ENCODE assay signal across 32 cellular contexts in the genomic region with DNA sequence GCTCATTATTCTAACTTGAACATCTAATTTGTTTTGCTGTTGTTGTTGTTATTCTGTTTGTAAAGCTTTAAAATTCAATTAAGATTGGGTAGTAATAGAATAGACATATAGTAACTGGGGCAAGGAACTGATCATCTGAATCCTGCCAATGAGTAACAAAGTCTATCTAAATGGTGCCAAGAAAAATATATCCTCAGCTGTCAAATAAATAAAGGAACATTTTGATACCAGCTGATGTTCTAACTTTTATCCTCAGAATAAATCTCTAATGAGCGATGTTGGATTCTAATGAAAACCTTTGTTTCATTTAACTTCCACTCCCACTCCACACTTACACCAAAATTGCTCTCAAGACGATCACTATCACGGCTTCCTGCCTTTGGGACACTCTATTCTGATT.
"Had no signal": no experiment of that assay in that cellular context is flagged by ENCODE, and none has a peak within 500 bp of the region (broad histone marks: within the 10 kb centered on the region; RNA-seq: fewer than 3 reads in every experiment).

No MANE protein-coding gene starts in this region.

- H3K4me1 Mint-ChIP-seq: activated CD4-positive, alpha-beta T cell treated with anti-CD3 and anti-CD28 coated beads, Interleukin-2, amount 10 ng/mL, durations not matched to agents 24 days and 14 days; activated naive CD4-positive, alpha-beta T cell treated with anti-CD3 and anti-CD28 coated beads, Interleukin-2, amount 50 U/mL, for 24 hours; activated naive CD8-positive, alpha-beta T cell treated with anti-CD3 and anti-CD28 coated beads, Interleukin-2, amount 10 ng/mL, durations not matched to agents 7 days and 5 days had no signal

- H3K27me3 ChIP-seq: ascending aorta, body of pancreas, breast epithelium, MG63, SJCRH30 had no signal

- H3K4me3 Mint-ChIP-seq: activated CD4-positive, alpha-beta T cell treated with anti-CD3 and anti-CD28 coated beads, Interleukin-2, amount 10 ng/mL, durations not matched to agents 24 days and 14 days; activated CD8-positive, alpha-beta T cell treated with anti-CD3 and anti-CD28 coated beads, Interleukin-2, amount 10 ng/mL, durations not matched to agents 7 days and 5 days; activated naive CD4-positive, alpha-beta T cell treated with anti-CD3 and anti-CD28 coated beads, Interleukin-2, amount 50 U/mL, for 24 hours; activated naive CD8-positive, alpha-beta T cell treated with anti-CD3 and anti-CD28 coated beads, Interleukin-2, amount 10 ng/mL, durations not matched to agents 7 days and 5 days; activated T-cell treated with anti-CD3 and anti-CD28 coated beads, Interleukin-2, amount 50 U/mL, for 24 hours had no signal

- DNase-seq: activated CD4-positive, alpha-beta T cell treated with anti-CD3 and anti-CD28 coated beads, Interleukin-2, amount 10 ng/mL, durations not matched to agents 24 days and 14 days; activated CD4-positive, alpha-beta T cell treated with anti-CD3 and anti-CD28 coated beads, Interleukin-2, amount 50 U/mL, for 48 hours; activated CD4-positive, CD25-positive, alpha-beta regulatory T cell; activated CD8-positive, alpha-beta T cell treated with anti-CD3 and anti-CD28 coated beads, Interleukin-2, amount 10 ng/mL, durations not matched to agents 7 days and 5 days; activated gamma-delta T cell; activated naive CD4-positive, alpha-beta T cell treated with Interleukin-2 at 50 U/mL for 16 hours; activated naive CD8-positive, alpha-beta T cell treated with anti-CD3 and anti-CD28 coated beads, Interleukin-2, amount 10 ng/mL, durations not matched to agents 7 days and 5 days; activated T-cell treated with anti-CD3 and anti-CD28 coated beads, Interleukin-2, amount 50 U/mL, for 24 hours; amygdala; body of pancreas; Karpas-422; KBM-7; MG63; NCI-H1048; NCI-H1105 treated with DMSO at 0.1 percent for 48 hours; NCI-H1436; NCI-H1930; NCI-H2107; NCI-H2171; NCI-H524; NCI-H69; NCI-H82; SHP77; SJCRH30; T1000; WERI-Rb-1 had no signal

- H3K36me3 ChIP-seq: ascending aorta, breast epithelium, MG63, SJCRH30, WERI-Rb-1 had no signal

- H3K27ac Mint-ChIP-seq: activated CD4-positive, alpha-beta T cell treated with anti-CD3 and anti-CD28 coated beads, Interleukin-2, amount 10 ng/mL, durations not matched to agents 24 days and 14 days; activated CD8-positive, alpha-beta T cell treated with anti-CD3 and anti-CD28 coated beads, Interleukin-2, amount 10 ng/mL, durations not matched to agents 7 days and 5 days; activated naive CD4-positive, alpha-beta T cell treated with anti-CD3 and anti-CD28 coated beads, Interleukin-2, amount 50 U/mL, for 24 hours; activated naive CD8-positive, alpha-beta T cell treated with anti-CD3 and anti-CD28 coated beads, Interleukin-2, amount 10 ng/mL, durations not matched to agents 7 days and 5 days; activated T-cell treated with anti-CD3 and anti-CD28 coated beads, Interleukin-2, amount 50 U/mL, for 24 hours; activated T-helper 2 cell treated with anti-CD3 and anti-CD28 coated beads, Interferon-gamma antibody, Interleukin-2, Interleukin-4, amounts not matched to agents 10 μg/mL and 5 μg/mL and 100 μg/mL, durations not matched to agents 14 hours and 24 hours and 36 hours had no signal

- H3K4me1 ChIP-seq: ascending aorta, body of pancreas, breast epithelium, SJCRH30 had no signal

- H3K27ac ChIP-seq: ascending aorta, body of pancreas, breast epithelium, SJCRH30, SK-N-MC, WERI-Rb-1 had no signal

- H3K4me3 ChIP-seq: ascending aorta, body of pancreas, breast epithelium, MG63, SJCRH30, SK-N-MC had no signal

- H3K27me3 Mint-ChIP-seq: activated CD4-positive, alpha-beta T cell treated with anti-CD3 and anti-CD28 coated beads, Interleukin-2, amount 10 ng/mL, durations not matched to agents 24 days and 14 days; activated naive CD4-positive, alpha-beta T cell treated with anti-CD3 and anti-CD28 coated beads, Interleukin-2, amount 50 U/mL, for 24 hours; activated naive CD8-positive, alpha-beta T cell treated with anti-CD3 and anti-CD28 coated beads, Interleukin-2, amount 10 ng/mL, durations not matched to agents 7 days and 5 days; activated T-cell treated with anti-CD3 and anti-CD28 coated beads, Interleukin-2, amount 50 U/mL, for 24 hours had no signal

- ATAC-seq: activated CD8-positive, alpha-beta T cell treated with anti-CD3 and anti-CD28 coated beads, Interleukin-2, amount 10 ng/mL, durations not matched to agents 7 days and 5 days; body of pancreas; Panc1 had no signal

- H3K36me3 Mint-ChIP-seq: activated naive CD4-positive, alpha-beta T cell treated with anti-CD3 and anti-CD28 coated beads, Interleukin-2, amount 50 U/mL, for 24 hours; activated naive CD8-positive, alpha-beta T cell treated with anti-CD3 and anti-CD28 coated beads, Interleukin-2, amount 10 ng/mL, durations not matched to agents 7 days and 5 days had no signal
